In genomic region chr11:126113515-126113957, GRCh38 we compare ENCODE assay signal across 8 cellular contexts. TPM values are rescaled to one million over a fixed set of nuclear protein-coding genes. Genes with fewer than 3 reads are reported as not detected.
DNase-seq lines count a peak whose midpoint lies in the region; ATAC-seq and TF ChIP-seq lines count a peak whose summit lies in the region.

No MANE protein-coding gene starts in this region.

- H3K27ac ChIP-seq in ACC112 (ENCODE audit: low read depth, low read length) (peak overlapping the region; percentile 95), WERI-Rb-1 (no peak overlapping the region), smooth muscle cell (ENCODE audit: low read depth) (no peak overlapping the region)

- H3K79me2 ChIP-seq in ACC112 (ENCODE audit: control insufficient read depth, insufficient read depth, low read length, unreplicated experiment), result no peaks in the 10 kb centered on the region
- H3K79me2 ChIP-seq in smooth muscle cell (ENCODE audit: low read depth), result no peaks in the 10 kb centered on the region

- DNase-seq in HUDEP-2 (lab: John Stamatoyannopoulos, UW; ENCODE audit: unreplicated experiment in 76 of 76) (peak in 72 of 76 experiments; percentile 48 to 92 (median 82)), WERI-Rb-1 (peak; percentile 44), left ventricle myocardium superior (peak; percentile 86), smooth muscle cell (lab: John Stamatoyannopoulos, UW; ENCODE audit: unreplicated experiment) (peak; percentile 49), RPMI8226 (no peak)
- no peak for DNase-seq in activated T-cell treated with anti-CD3 and anti-CD28 coated beads, Interleukin-2, amount 50 U/mL, for 1 hour

- no peaks in the 10 kb centered on the region for H3K9me3 ChIP-seq in WERI-Rb-1 (ENCODE audit: severe bottlenecking)
- no peaks in the 10 kb centered on the region for H3K9me3 ChIP-seq in smooth muscle cell (replicated peaks; ENCODE audit: low read depth)

- H3K4me3 ChIP-seq in ACC112 (ENCODE audit: low read depth, low read length), result no peak overlapping the region
- H3K4me3 ChIP-seq in WERI-Rb-1 (ENCODE audit: low read depth, low read length), result no peak overlapping the region
- H3K4me3 ChIP-seq in smooth muscle cell, result no peak overlapping the region

- H4K20me1 ChIP-seq in smooth muscle cell (ENCODE audit: low read depth), result no peaks in the 10 kb centered on the region

- ATAC-seq in left ventricle myocardium superior (peak; percentile 84), GM21717 (IDR thresholded peaks at IDR 0.05; ENCODE audit: unreplicated experiment) (no peak)

- H3K27me3 ChIP-seq in ACC112 (ENCODE audit: insufficient read depth, low read length) (no peaks in the 10 kb centered on the region), WERI-Rb-1 (ENCODE audit: insufficient read depth, low read depth, severe bottlenecking) (no peaks in the 10 kb centered on the region), smooth muscle cell (ENCODE audit: low read depth) (no peaks in the 10 kb centered on the region)

- TF ChIP-seq CTCF in WERI-Rb-1 (IDR thresholded peaks at IDR 0.05; ENCODE audit: low read depth, low read length), result no peak
- TF ChIP-seq CTCF in smooth muscle cell (IDR thresholded peaks at IDR 0.05; ENCODE audit: borderline replicate concordance, insufficient read depth, poor library complexity, severe bottlenecking), result no peak

- H2AFZ ChIP-seq in ACC112 (ENCODE audit: low read length, unreplicated experiment) (peak overlapping the region; percentile 40), smooth muscle cell (ENCODE audit: low read depth) (no peak overlapping the region)

- H3F3A ChIP-seq in smooth muscle cell (ENCODE audit: low read depth), result peaks cover 4% of the 10 kb centered on the region

- WGBS in smooth muscle cell (ENCODE audit: low lambda C conversion rate), result 27% methylated on average over 7 of the region's 7 CpGs

- no peak overlapping the region for H3K9ac ChIP-seq in smooth muscle cell (ENCODE audit: low read depth)

- H3K4me2 ChIP-seq in smooth muscle cell, result peak overlapping the region; percentile 72

- peaks cover 69% of the 10 kb centered on the region for H3K4me1 ChIP-seq in ACC112 (ENCODE audit: control insufficient read depth, insufficient read depth, low read length, unreplicated experiment)
- H3K4me1 ChIP-seq in smooth muscle cell (ENCODE audit: low read depth), result peaks cover 4% of the 10 kb centered on the region

- intact Hi-C loops in left ventricle myocardium superior (cut with micrococcal nuclease), result loop anchor here (10.0 kb wide), 1 partner anchor 49 kb away; the partner anchor contains the start of gene CDON

- H3K36me3 ChIP-seq in ACC112 (ENCODE audit: insufficient read depth, low read length) (no peaks in the 10 kb centered on the region), WERI-Rb-1 (no peaks in the 10 kb centered on the region), smooth muscle cell (ENCODE audit: low read depth) (no peaks in the 10 kb centered on the region)

RNA-seq across cellular contexts. Expression of gene CDON, which starts 50.9 kb away (rescaled TPM):
- total RNA-seq in left ventricle myocardium superior (15.9 TPM), smooth muscle cell (14.8 and 21.1 TPM in 2 replicates)
- polyA plus RNA-seq in smooth muscle cell, result 1.6 and 7.0 TPM in 2 replicates

Comparison
In these comparisons a context has a peak if more than half of its experiments do, and no peak if none do; other contexts are left out.
1. DNase-seq: peak in HUDEP-2 (72 of 76), WERI-Rb-1 (single experiment), left ventricle myocardium superior (single experiment) and smooth muscle cell (single experiment); none in activated T-cell treated with anti-CD3 and anti-CD28 coated beads, Interleukin-2, amount 50 U/mL, for 1 hour (single experiment) and RPMI8226 (single experiment).